In the genomic region with DNA sequence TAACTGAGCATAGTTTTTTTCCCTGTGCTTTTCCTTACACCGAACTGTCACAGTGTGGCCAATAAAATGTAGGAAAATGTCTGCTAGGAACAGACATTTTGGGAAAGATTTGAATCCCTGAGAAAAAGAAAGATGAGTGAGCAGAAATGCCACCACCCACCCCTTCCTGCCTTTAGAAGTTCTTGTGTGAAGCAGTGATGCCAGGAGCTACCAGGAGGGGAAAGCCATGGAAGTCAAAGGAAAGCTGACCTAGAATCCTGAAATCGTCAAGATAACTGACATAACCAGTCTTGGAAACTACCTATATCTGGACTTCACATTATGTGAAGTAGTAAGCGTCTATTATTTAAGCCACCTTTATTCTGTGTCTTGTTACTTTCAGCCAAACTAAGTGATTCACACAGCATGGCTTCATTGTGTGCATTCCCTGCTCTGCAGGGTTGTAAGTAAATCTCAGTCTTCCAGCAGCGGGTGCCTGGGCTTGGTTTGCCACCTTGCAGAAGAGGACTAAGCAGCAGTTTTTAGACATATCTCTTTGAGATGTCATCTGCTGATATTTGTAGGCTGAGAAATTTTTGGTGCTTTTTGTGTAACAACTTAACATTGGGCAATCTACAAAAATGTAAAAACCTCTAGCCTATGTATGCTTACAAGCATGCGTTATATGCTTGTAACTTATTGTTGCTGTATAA, we compare ENCODE assay signal across 17 cellular contexts. TPM values are rescaled to one million over a fixed set of nuclear protein-coding genes. Genes with fewer than 3 reads are reported as not detected.
A peak's percentile ranks its signal among the peaks of the same experiment; 100 is the strongest.
DNase-seq lines count a peak whose midpoint lies in the region; ATAC-seq and TF ChIP-seq lines count a peak whose summit lies in the region.
"Had no signal": no experiment of that assay in that cellular context is flagged by ENCODE, and none has a peak within 500 bp of the region (broad histone marks: within the 10 kb centered on the region; RNA-seq: fewer than 3 reads in every experiment).

No MANE protein-coding gene starts in this region.

- H3K4me3 ChIP-seq in AG10803 (ENCODE audit: low read length) (no peak overlapping the region), IMR-90 (ENCODE audit: insufficient read depth, low read depth, low read length) (no peak overlapping the region), brain microvascular endothelial cell (ENCODE audit: low read depth, low read length) (no peak overlapping the region), osteoblast (ENCODE audit: insufficient read depth, low read length) (no peak overlapping the region)

- no peak overlapping the region for H3K9ac ChIP-seq in IMR-90 (ENCODE audit: low read depth, low read length)

- DNase-seq in AG10803 (ENCODE audit: low read depth), result peak; percentile 46
- no peak for DNase-seq in IMR-90
- no peak for DNase-seq in brain microvascular endothelial cell
- peak; percentile 29 for DNase-seq in osteoblast (ENCODE audit: insufficient read length, low spot score, missing footprints)
- no peak for DNase-seq in HFFc6
- no peak for DNase-seq in T1000 (lab: John Stamatoyannopoulos, UW)
- DNase-seq in activated naive CD4-positive, alpha-beta T cell treated with Interleukin-2 at 50 U/mL for 16 hours, result no peak
- DNase-seq: 8988T; ACHN; BE2C; CD4-positive, alpha-beta memory T cell; COR-L47; DND-41; GDM1 had no signal

- no peak for ATAC-seq in IMR-90 (ENCODE audit: low read depth)
- ATAC-seq in stimulated activated memory B cell treated with anti-CD40 and anti-IgM and Interleukin-4, amounts not matched to agents 10 μg/mL and 1 μg/mL and 100 μg/mL, for 72 hours, result no peak
- ATAC-seq: HCT116 had no signal

- no peak overlapping the region for H4K5ac ChIP-seq in IMR-90 (ENCODE audit: low read depth, low read length)

- H3K4me2 ChIP-seq in IMR-90 (ENCODE audit: low read depth, low read length) (no peak overlapping the region), osteoblast (ENCODE audit: insufficient read depth, low read length) (no peak overlapping the region)

- dilution Hi-C loops in IMR-90 (cut with HindIII; ENCODE audit: low sequenced_read_pairs, unreplicated experiment), result no loop called here

- H2BK120ac ChIP-seq in IMR-90 (ENCODE audit: low read depth, low read length), result no peak overlapping the region

- no peak for TF ChIP-seq RAD21 in IMR-90 (IDR thresholded peaks at IDR 0.05; ENCODE audit: low read length)

- no peak overlapping the region for H2BK15ac ChIP-seq in IMR-90 (ENCODE audit: low read depth, low read length)

- no peak overlapping the region for H4K8ac ChIP-seq in IMR-90 (ENCODE audit: low read depth in 2 of 2, low read length in 2 of 2)

- no peak overlapping the region for H3K4me3 Mint-ChIP-seq in HFFc6
- no peak overlapping the region for H3K4me3 Mint-ChIP-seq in stimulated activated memory B cell treated with anti-CD40 and anti-IgM and Interleukin-4, amounts not matched to agents 10 μg/mL and 1 μg/mL and 100 μg/mL, for 72 hours
- H3K4me3 Mint-ChIP-seq: CD4-positive, alpha-beta memory T cell had no signal

- H3K27me3 ChIP-seq in IMR-90 (ENCODE audit: control insufficient read depth, insufficient read depth, low read length) (peaks cover 3% of the 10 kb centered on the region; the same call in 1 of the 2 replicates), brain microvascular endothelial cell (replicated peaks) (no peaks in the 10 kb centered on the region), osteoblast (ENCODE audit: insufficient read depth, low read length) (no peaks in the 10 kb centered on the region)
- H3K27me3 ChIP-seq: BE2C had no signal

- BruUV-seq in IMR-90 (replicated peaks; lab: Mats Ljungman, UMichigan), result no TSS peak

- no peaks in the 10 kb centered on the region for H3K79me2 ChIP-seq in osteoblast (ENCODE audit: insufficient read depth, low read length)

- CTCF ChIA-PET in IMR-90 (lab: Yijun Ruan, JAX), result no interaction called here

- peaks cover 5% of the 10 kb centered on the region; the same call in 1 of the 2 replicates for H3K36me3 Mint-ChIP-seq in HFFc6 (ENCODE audit: low read depth)
- no peaks in the 10 kb centered on the region for H3K36me3 Mint-ChIP-seq in stimulated activated memory B cell treated with anti-CD40 and anti-IgM and Interleukin-4, amounts not matched to agents 10 μg/mL and 1 μg/mL and 100 μg/mL, for 72 hours
- H3K36me3 Mint-ChIP-seq: CD4-positive, alpha-beta memory T cell had no signal

- H2AK9ac ChIP-seq in IMR-90 (replicated peaks; ENCODE audit: low read depth, low read length, poor library complexity), result no peak overlapping the region

- no CpG with 5 or more reads among the region's 5 CpGs for WGBS in IMR-90 (ENCODE audit: extremely low coverage in 2 of 2, insufficient read length in 1 of 2), 2 experiments

- H4K91ac ChIP-seq in IMR-90 (ENCODE audit: insufficient read depth, low read depth, low read length), result no peak overlapping the region

- no peaks in the 10 kb centered on the region; the same call in 1 of the 2 replicates for H3K27me3 Mint-ChIP-seq in HFFc6 (ENCODE audit: insufficient read depth)
- peaks cover 27% of the 10 kb centered on the region for H3K27me3 Mint-ChIP-seq in stimulated activated memory B cell treated with anti-CD40 and anti-IgM and Interleukin-4, amounts not matched to agents 10 μg/mL and 1 μg/mL and 100 μg/mL, for 72 hours

- no peaks in the 10 kb centered on the region; a peak in 1 of 4 replicates for H3K79me1 ChIP-seq in IMR-90 (ENCODE audit: low read depth in 1 of 2, low read length in 2 of 2)

- H3K56ac ChIP-seq in IMR-90 (ENCODE audit: extremely low read depth, insufficient read depth, low read length), result no peak overlapping the region

- no peak for TF ChIP-seq POLR2A in IMR-90 (IDR thresholded peaks at IDR 0.05; ENCODE audit: low read depth, low read length)

- H3K27ac ChIP-seq in IMR-90 (ENCODE audit: insufficient read depth, low read length) (no peak overlapping the region), brain microvascular endothelial cell (no peak overlapping the region), osteoblast (ENCODE audit: low read depth, low read length) (no peak overlapping the region)
- H3K27ac ChIP-seq: C4-2B had no signal

- H3K14ac ChIP-seq in IMR-90 (replicated peaks; ENCODE audit: low read depth, low read length), result no peak overlapping the region

- H2BK5ac ChIP-seq in IMR-90 (ENCODE audit: low read depth, low read length, poor library complexity, severe bottlenecking), result no peak overlapping the region

- H3K4me1 ChIP-seq in IMR-90 (ENCODE audit: control insufficient read depth, insufficient read depth, low read length) (no peaks in the 10 kb centered on the region), osteoblast (ENCODE audit: insufficient read depth, low read length) (no peaks in the 10 kb centered on the region)
- H3K4me1 ChIP-seq: BE2C had no signal

- H2AFZ ChIP-seq in IMR-90 (replicated peaks; ENCODE audit: low read length, poor library complexity), result no peak overlapping the region
- H2AFZ ChIP-seq in osteoblast (ENCODE audit: low read length), result peak overlapping the region; percentile 36

- H3K9me3 Mint-ChIP-seq in HFFc6, result peaks cover 8% of the 10 kb centered on the region
- peaks cover 6% of the 10 kb centered on the region for H3K9me3 Mint-ChIP-seq in stimulated activated memory B cell treated with anti-CD40 and anti-IgM and Interleukin-4, amounts not matched to agents 10 μg/mL and 1 μg/mL and 100 μg/mL, for 72 hours

- H3K27ac Mint-ChIP-seq in HFFc6, result no peak overlapping the region
- no peak overlapping the region for H3K27ac Mint-ChIP-seq in stimulated activated memory B cell treated with anti-CD40 and anti-IgM and Interleukin-4, amounts not matched to agents 10 μg/mL and 1 μg/mL and 100 μg/mL, for 72 hours
- H3K27ac Mint-ChIP-seq: CD4-positive, alpha-beta memory T cell had no signal

- H3K9me3 ChIP-seq in IMR-90 (ENCODE audit: control insufficient read depth, insufficient read depth, low read length) (no peaks in the 10 kb centered on the region), osteoblast (ENCODE audit: low read depth, low read length) (no peaks in the 10 kb centered on the region)
- H3K9me3 ChIP-seq: BE2C had no signal

- no peak overlapping the region for H3K23ac ChIP-seq in IMR-90 (ENCODE audit: low read depth, low read length)

- in situ Hi-C loops in IMR-90 (cut with MboI; ENCODE audit: low sequenced_read_pairs), result no loop called here
- in situ Hi-C loops in brain microvascular endothelial cell (cut with HindIII; ENCODE audit: low pct_ligation_motif_present, low sequenced_read_pairs), result no loop called here

- no peaks in the 10 kb centered on the region for H3K36me3 ChIP-seq in IMR-90 (ENCODE audit: control insufficient read depth, insufficient read depth, low read length)
- no peaks in the 10 kb centered on the region for H3K36me3 ChIP-seq in brain microvascular endothelial cell (replicated peaks)
- no peaks in the 10 kb centered on the region for H3K36me3 ChIP-seq in osteoblast (ENCODE audit: insufficient read depth, low read length)
- H3K36me3 ChIP-seq: BE2C had no signal

- POLR2A ChIA-PET in IMR-90 (lab: Charles Lee; ENCODE audit: unreplicated experiment), result no interaction called here

- no peaks in the 10 kb centered on the region; the same call in 1 of the 2 replicates for H3K9me1 ChIP-seq in IMR-90 (ENCODE audit: insufficient read depth, low read length)

- no peak overlapping the region for H2AK5ac ChIP-seq in IMR-90 (ENCODE audit: low read depth, low read length)

- TF ChIP-seq CTCF in AG10803 (conservative IDR thresholded peaks at IDR 0.05; ENCODE audit: low read length), result no peak
- no peak for TF ChIP-seq CTCF in IMR-90 (conservative IDR thresholded peaks at IDR 0.05; ENCODE audit: low read depth, low read length)
- peak; percentile 7 for TF ChIP-seq CTCF in brain microvascular endothelial cell (IDR thresholded peaks at IDR 0.05; ENCODE audit: low read depth, low read length, missing control alignments)
- no peak for TF ChIP-seq CTCF in osteoblast (IDR thresholded peaks at IDR 0.05; ENCODE audit: extremely low read depth, low read depth, low read length)
- no peak for TF ChIP-seq CTCF in HFFc6 (IDR thresholded peaks at IDR 0.05)

- H4K20me1 ChIP-seq in IMR-90 (ENCODE audit: insufficient read depth, low read length) (no peaks in the 10 kb centered on the region), osteoblast (ENCODE audit: insufficient read depth, low read length) (no peaks in the 10 kb centered on the region)

- no peak overlapping the region for H3K18ac ChIP-seq in IMR-90 (ENCODE audit: low read depth, low read length)

- H2BK20ac ChIP-seq in IMR-90 (ENCODE audit: low read depth, low read length), result no peak overlapping the region

- intact Hi-C loops in IMR-90 (cut with micrococcal nuclease), result no loop called here

- H3K4me1 Mint-ChIP-seq in HFFc6 (ENCODE audit: low read depth), result peaks cover 12% of the 10 kb centered on the region
- H3K4me1 Mint-ChIP-seq in stimulated activated memory B cell treated with anti-CD40 and anti-IgM and Interleukin-4, amounts not matched to agents 10 μg/mL and 1 μg/mL and 100 μg/mL, for 72 hours, result no peaks in the 10 kb centered on the region
- H3K4me1 Mint-ChIP-seq: CD4-positive, alpha-beta memory T cell had no signal

- no peak overlapping the region for H3K4ac ChIP-seq in IMR-90 (ENCODE audit: low read depth, low read length)

RNA-seq across cellular contexts. Expression of gene SPRED2, which starts 11.3 kb away (rescaled TPM):
- 4.7 and 4.8 TPM in 2 replicates for total RNA-seq in IMR-90 (2012; rRNA removed)
- 18.7 and 19.1 TPM in 2 replicates for polyA plus RNA-seq in IMR-90 (2012; rRNA removed)
- polyA plus RNA-seq in IMR-90 (2012; cell fraction: cytosol; rRNA removed), result 12.6 and 28.8 TPM in 2 replicates
- 23.1 and 31.2 TPM in 2 replicates for polyA plus RNA-seq in IMR-90 (2012; cell fraction: nucleus; rRNA removed; ENCODE audit: low replicate concordance)
- total RNA-seq in osteoblast, result 15.3 and 17.4 TPM in 2 replicates
- total RNA-seq in HFFc6 (2021; fragmentation: NEBNext Ultra II Directional; extraction: Animal tissue kit (Norgen Biotek cat#: 25700)), result 10 to 100 TPM; 28.7 to 38.5 (median 33.3) TPM

Comparison
In these comparisons a context has a peak if more than half of its experiments do, and no peak if none do; other contexts are left out.
1. DNase-seq: peak in AG10803 (single experiment) and osteoblast (single experiment); none in IMR-90 (single experiment), brain microvascular endothelial cell (single experiment), HFFc6 (single experiment), T1000 (single experiment) and activated naive CD4-positive, alpha-beta T cell treated with Interleukin-2 at 50 U/mL for 16 hours (single experiment).